1 cellular context compared by ENCODE assay signal in genomic region chr6:113050979-113051378, GRCh38.
TF ChIP-seq lines count a peak whose summit lies in the region.

No MANE protein-coding gene starts in this region.

TF ChIP-seq in H1, 55 proteins besides CTCF, POLR2A, EP300 and RAD21 (continued from another document):
- TF ChIP-seq USF2 (IDR thresholded peaks at IDR 0.05; ENCODE audit: low read length) (no peak), SIN3A (conservative IDR thresholded peaks at IDR 0.05 in 1 of 2, IDR thresholded peaks at IDR 0.05 in 1 of 2; ENCODE audit: low read depth in 1 of 2, low read length in 2 of 2) (no peak), RXRA (IDR thresholded peaks at IDR 0.05; ENCODE audit: insufficient read depth, low read depth, low read length) (no peak), CHD2 (IDR thresholded peaks at IDR 0.05; ENCODE audit: low read length) (no peak), TEAD4 (IDR thresholded peaks at IDR 0.05; ENCODE audit: low read depth, low read length) (no peak), EGR1 (IDR thresholded peaks at IDR 0.05; ENCODE audit: borderline replicate concordance, low read depth, low read length) (no peak), HDAC6 (IDR thresholded peaks at IDR 0.05; ENCODE audit: low read depth, low read length) (no peak), TAF7 (optimal IDR thresholded peaks at IDR 0.05; ENCODE audit: borderline replicate concordance, low read depth, low read length) (no peak), PHF8 (conservative IDR thresholded peaks at IDR 0.05; ENCODE audit: low read depth, low read length) (no peak)
